ENCODE assay signal across 1 cellular context in the genomic region with DNA sequence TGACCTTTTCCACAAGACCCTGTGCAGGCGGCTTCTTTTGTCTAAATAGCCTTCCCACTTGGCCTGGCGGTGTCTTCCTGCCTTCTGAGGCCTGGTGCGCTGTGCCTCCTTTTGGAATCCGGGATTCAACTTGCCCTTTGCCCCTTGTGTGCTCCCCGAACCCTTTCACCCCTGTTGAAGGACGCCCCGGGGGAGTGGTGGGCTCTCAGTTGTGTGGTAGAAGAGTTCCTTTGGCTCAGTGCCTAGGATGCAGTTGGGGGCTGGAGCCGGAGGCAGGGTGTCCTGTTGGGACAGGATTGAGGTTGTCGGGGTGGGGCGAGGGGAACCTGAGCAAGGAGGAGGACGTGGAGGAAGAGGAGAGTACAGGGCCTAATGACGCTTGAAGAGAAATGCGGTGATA.
TF ChIP-seq lines count a peak whose summit lies in the region.

No MANE protein-coding gene starts in this region.

TF ChIP-seq in SK-N-SH treated with all-trans-retinoic acid at 6 μM for 48 hours, 23 proteins besides CTCF, POLR2A, EP300 and RAD21:
- TF ChIP-seq, protein P1, sequence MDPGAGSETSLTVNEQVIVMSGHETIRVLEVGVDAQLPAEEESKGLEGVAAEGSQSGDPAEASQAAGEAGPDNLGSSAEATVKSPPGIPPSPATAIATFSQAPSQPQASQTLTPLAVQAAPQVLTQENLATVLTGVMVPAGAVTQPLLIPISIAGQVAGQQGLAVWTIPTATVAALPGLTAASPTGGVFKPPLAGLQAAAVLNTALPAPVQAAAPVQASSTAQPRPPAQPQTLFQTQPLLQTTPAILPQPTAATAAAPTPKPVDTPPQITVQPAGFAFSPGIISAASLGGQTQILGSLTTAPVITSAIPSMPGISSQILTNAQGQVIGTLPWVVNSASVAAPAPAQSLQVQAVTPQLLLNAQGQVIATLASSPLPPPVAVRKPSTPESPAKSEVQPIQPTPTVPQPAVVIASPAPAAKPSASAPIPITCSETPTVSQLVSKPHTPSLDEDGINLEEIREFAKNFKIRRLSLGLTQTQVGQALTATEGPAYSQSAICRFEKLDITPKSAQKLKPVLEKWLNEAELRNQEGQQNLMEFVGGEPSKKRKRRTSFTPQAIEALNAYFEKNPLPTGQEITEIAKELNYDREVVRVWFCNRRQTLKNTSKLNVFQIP (CRISPR knock-in tag; IDR thresholded peaks at IDR 0.05; ENCODE audit: borderline replicate concordance, low read depth): no peak
- TF ChIP-seq SNAI2 (CRISPR knock-in tag; IDR thresholded peaks at IDR 0.05) (no peak), BACH2 (CRISPR knock-in tag; IDR thresholded peaks at IDR 0.05; ENCODE audit: borderline replicate concordance) (no peak), TCF4 (CRISPR knock-in tag; IDR thresholded peaks at IDR 0.05; ENCODE audit: borderline replicate concordance) (no peak), ARNTL (CRISPR knock-in tag; IDR thresholded peaks at IDR 0.05; ENCODE audit: borderline replicate concordance, low read depth) (no peak), TOX (CRISPR knock-in tag; IDR thresholded peaks at IDR 0.05; ENCODE audit: borderline replicate concordance) (no peak), ZC3H10 (CRISPR knock-in tag; IDR thresholded peaks at IDR 0.05) (no peak), ZFP30 (CRISPR knock-in tag; IDR thresholded peaks at IDR 0.05) (no peak)
- TF ChIP-seq, protein P2, sequence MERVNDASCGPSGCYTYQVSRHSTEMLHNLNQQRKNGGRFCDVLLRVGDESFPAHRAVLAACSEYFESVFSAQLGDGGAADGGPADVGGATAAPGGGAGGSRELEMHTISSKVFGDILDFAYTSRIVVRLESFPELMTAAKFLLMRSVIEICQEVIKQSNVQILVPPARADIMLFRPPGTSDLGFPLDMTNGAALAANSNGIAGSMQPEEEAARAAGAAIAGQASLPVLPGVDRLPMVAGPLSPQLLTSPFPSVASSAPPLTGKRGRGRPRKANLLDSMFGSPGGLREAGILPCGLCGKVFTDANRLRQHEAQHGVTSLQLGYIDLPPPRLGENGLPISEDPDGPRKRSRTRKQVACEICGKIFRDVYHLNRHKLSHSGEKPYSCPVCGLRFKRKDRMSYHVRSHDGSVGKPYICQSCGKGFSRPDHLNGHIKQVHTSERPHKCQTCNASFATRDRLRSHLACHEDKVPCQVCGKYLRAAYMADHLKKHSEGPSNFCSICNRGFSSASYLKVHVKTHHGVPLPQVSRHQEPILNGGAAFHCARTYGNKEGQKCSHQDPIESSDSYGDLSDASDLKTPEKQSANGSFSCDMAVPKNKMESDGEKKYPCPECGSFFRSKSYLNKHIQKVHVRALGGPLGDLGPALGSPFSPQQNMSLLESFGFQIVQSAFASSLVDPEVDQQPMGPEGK (CRISPR knock-in tag; IDR thresholded peaks at IDR 0.05; ENCODE audit: borderline replicate concordance): no peak
